In genomic region chr7:44962483-44963251, GRCh38 we compare ENCODE assay signal across 8 cellular contexts. TPM values are rescaled to one million over a fixed set of nuclear protein-coding genes. Genes with fewer than 3 reads are reported as not detected.
DNase-seq lines count a peak whose midpoint lies in the region; ATAC-seq, FAIRE-seq and TF ChIP-seq lines count a peak whose summit lies in the region.

No MANE protein-coding gene starts in this region.

- H3K9me3 Mint-ChIP-seq in activated CD4-positive, alpha-beta memory T cell treated with anti-CD3 and anti-CD28 coated beads for 36 hours, result no peaks in the 10 kb centered on the region
- H3K9me3 Mint-ChIP-seq in activated CD4-positive, alpha-beta memory T cell treated with anti-CD3 and anti-CD28 coated beads, Interleukin-2, amount 10 ng/mL, durations not matched to agents 7 days and 5 days, result no peaks in the 10 kb centered on the region
- no peaks in the 10 kb centered on the region for H3K9me3 Mint-ChIP-seq in activated T-helper 1 cell treated with anti-CD3 and anti-CD28 coated beads, Interleukin-12 subunit alpha, Interleukin-12 subunit beta, Interleukin-2, Interleukin-4 antibody, amounts not matched to agents 30 ng/mL and 10 ng/mL and 1 ng/mL, durations not matched to agents 14 hours and 24 hours and 36 hours

- DNase-seq in activated CD4-positive, alpha-beta memory T cell treated with anti-CD3 and anti-CD28 coated beads for 36 hours, result no peak
- DNase-seq in activated CD4-positive, alpha-beta memory T cell treated with anti-CD3 and anti-CD28 coated beads, Interleukin-2, amount 10 ng/mL, durations not matched to agents 7 days and 5 days, result no peak
- DNase-seq in coronary artery (ENCODE audit: low spot score), result peak; percentile 71
- DNase-seq in HepG2 (ENCODE audit: low spot score), result no peak
- DNase-seq in tibial artery, result peak in 1 of 2 donors; percentile 65
- no peak for DNase-seq in activated T-helper 1 cell treated with anti-CD3 and anti-CD28 coated beads, Interleukin-12 subunit alpha, Interleukin-12 subunit beta, Interleukin-2, Interleukin-4 antibody, amounts not matched to agents 30 ng/mL and 10 ng/mL and 1 ng/mL, durations not matched to agents 14 hours and 24 hours and 36 hours (ENCODE audit: low spot score)
- DNase-seq in SJCRH30, result no peak

- no peak overlapping the region for H3K4me2 ChIP-seq in HepG2 (ENCODE audit: low read depth, low read length)

- H3K27me3 ChIP-seq in HepG2 (ENCODE audit: control insufficient read depth in 1 of 2, insufficient read depth in 2 of 2, low read length in 2 of 2) (peaks cover 1 to 11% of the 10 kb centered on the region in 2 experiments; a peak in 2 of 5 replicates), tibial artery (peaks cover 0 to 39% of the 10 kb centered on the region in 2 donors), SJCRH30 (no peaks in the 10 kb centered on the region)

- no peak for FAIRE-seq in HepG2 (lab: Jason Lieb, UNC)

- H3K27ac ChIP-seq in coronary artery, result no peak overlapping the region
- no peak overlapping the region for H3K27ac ChIP-seq in HepG2 (ENCODE audit: extremely low read length, insufficient read depth, low read length)
- H3K27ac ChIP-seq in tibial artery, result no peak overlapping the region
- no peak overlapping the region for H3K27ac ChIP-seq in SJCRH30

- H3K4me3 Mint-ChIP-seq in activated CD4-positive, alpha-beta memory T cell treated with anti-CD3 and anti-CD28 coated beads for 36 hours, result no peak overlapping the region
- H3K4me3 Mint-ChIP-seq in activated CD4-positive, alpha-beta memory T cell treated with anti-CD3 and anti-CD28 coated beads, Interleukin-2, amount 10 ng/mL, durations not matched to agents 7 days and 5 days, result no peak overlapping the region
- H3K4me3 Mint-ChIP-seq in activated T-helper 1 cell treated with anti-CD3 and anti-CD28 coated beads, Interleukin-12 subunit alpha, Interleukin-12 subunit beta, Interleukin-2, Interleukin-4 antibody, amounts not matched to agents 30 ng/mL and 10 ng/mL and 1 ng/mL, durations not matched to agents 14 hours and 24 hours and 36 hours, result no peak overlapping the region

- TF ChIP-seq EP300 in HepG2 (IDR thresholded peaks at IDR 0.05; ENCODE audit: low read depth in 2 of 2, low read length in 2 of 2) (no peak), HepG2 (CRISPR knock-in tag; IDR thresholded peaks at IDR 0.05; ENCODE audit: borderline replicate concordance) (no peak)

- H3K9ac ChIP-seq in HepG2 (ENCODE audit: insufficient read depth, low read depth, low read length), result no peak overlapping the region

- H3K79me2 ChIP-seq in HepG2 (ENCODE audit: insufficient read depth, low read length), result no peaks in the 10 kb centered on the region

- H3K27ac Mint-ChIP-seq in activated CD4-positive, alpha-beta memory T cell treated with anti-CD3 and anti-CD28 coated beads for 36 hours, result peak overlapping the region; percentile 33
- no peak overlapping the region for H3K27ac Mint-ChIP-seq in activated CD4-positive, alpha-beta memory T cell treated with anti-CD3 and anti-CD28 coated beads, Interleukin-2, amount 10 ng/mL, durations not matched to agents 7 days and 5 days
- H3K27ac Mint-ChIP-seq in activated T-helper 1 cell treated with anti-CD3 and anti-CD28 coated beads, Interleukin-12 subunit alpha, Interleukin-12 subunit beta, Interleukin-2, Interleukin-4 antibody, amounts not matched to agents 30 ng/mL and 10 ng/mL and 1 ng/mL, durations not matched to agents 14 hours and 24 hours and 36 hours, result no peak overlapping the region

- 74% methylated on average over 35 of the region's 76 CpGs for WGBS in HepG2 (ENCODE audit: low lambda C conversion rate)

- H3K36me3 Mint-ChIP-seq in activated CD4-positive, alpha-beta memory T cell treated with anti-CD3 and anti-CD28 coated beads for 36 hours, result peaks cover 39% of the 10 kb centered on the region
- peaks cover 49% of the 10 kb centered on the region for H3K36me3 Mint-ChIP-seq in activated CD4-positive, alpha-beta memory T cell treated with anti-CD3 and anti-CD28 coated beads, Interleukin-2, amount 10 ng/mL, durations not matched to agents 7 days and 5 days (ENCODE audit: low read depth)
- H3K36me3 Mint-ChIP-seq in activated T-helper 1 cell treated with anti-CD3 and anti-CD28 coated beads, Interleukin-12 subunit alpha, Interleukin-12 subunit beta, Interleukin-2, Interleukin-4 antibody, amounts not matched to agents 30 ng/mL and 10 ng/mL and 1 ng/mL, durations not matched to agents 14 hours and 24 hours and 36 hours (ENCODE audit: low read depth), result peaks cover 15% of the 10 kb centered on the region

- no peak for TF ChIP-seq POLR2A in HepG2 (IDR thresholded peaks at IDR 0.05; ENCODE audit: insufficient read depth in 1 of 2, low read depth in 2 of 2, low read length in 2 of 2)

- no peaks in the 10 kb centered on the region for H3K36me3 ChIP-seq in HepG2 (replicated peaks in 1 of 2; ENCODE audit: control insufficient read depth in 1 of 2, insufficient read depth in 2 of 2, low read length in 2 of 2)
- no peaks in the 10 kb centered on the region for H3K36me3 ChIP-seq in tibial artery
- no peaks in the 10 kb centered on the region for H3K36me3 ChIP-seq in SJCRH30

- POLR2A ChIA-PET in activated CD4-positive, alpha-beta memory T cell treated with anti-CD3 and anti-CD28 coated beads for 36 hours (lab: Charles Lee), result interaction anchor here (0.8 to 7.6 kb wide), 5 partner anchors 8 to 105 kb away, joined by 3 to 56 read pairs (median 5); no protein-coding TSS in a partner anchor
- POLR2A ChIA-PET in activated CD4-positive, alpha-beta memory T cell treated with anti-CD3 and anti-CD28 coated beads, Interleukin-2, amount 10 ng/mL, durations not matched to agents 7 days and 5 days (lab: Charles Lee), result interaction anchor here (1.3 to 22.8 kb wide), 5 partner anchors 10 to 160 kb away, joined by 3 to 517 read pairs (median 5); partner anchors contain the start of gene MYO1G
- POLR2A ChIA-PET in HepG2 (lab: Yijun Ruan, JAX), result no interaction called here

- H3K4me1 ChIP-seq in HepG2 (ENCODE audit: insufficient read depth, low read length) (peaks cover 19% of the 10 kb centered on the region), tibial artery (peaks cover 0 to 14% (median 12%) of the 10 kb centered on the region in 4 donors), SJCRH30 (no peaks in the 10 kb centered on the region; the same call in 1 of the 2 replicates)

- no peak for TF ChIP-seq RAD21 in HepG2 (CRISPR knock-in tag; IDR thresholded peaks at IDR 0.05)

- no peaks in the 10 kb centered on the region for H4K20me1 ChIP-seq in HepG2 (ENCODE audit: insufficient read depth, low read length)

- H3K4me3 ChIP-seq in coronary artery, result peak overlapping the region; percentile 65
- H3K4me3 ChIP-seq in HepG2 (replicated peaks in 1 of 3; ENCODE audit: insufficient read depth in 1 of 3, low read depth in 2 of 3, low read length in 3 of 3), result no peak overlapping the region
- peak overlapping the region; percentile 35 to 54 for H3K4me3 ChIP-seq in tibial artery
- no peak overlapping the region for H3K4me3 ChIP-seq in SJCRH30

- H3K9me3 ChIP-seq in HepG2 (ENCODE audit: low read length) (no peaks in the 10 kb centered on the region), tibial artery (no peaks in the 10 kb centered on the region), SJCRH30 (replicated peaks) (no peaks in the 10 kb centered on the region)

- intact Hi-C loops in activated CD4-positive, alpha-beta memory T cell treated with anti-CD3 and anti-CD28 coated beads for 36 hours (cut with micrococcal nuclease), result no loop called here
- intact Hi-C loops in HepG2 (cut with micrococcal nuclease; ENCODE audit: unreplicated experiment), result no loop called here
- intact Hi-C loops in tibial artery (cut with DNase I; ENCODE audit: low total_unique reads), result loop anchor here (10.0 kb wide), 1 partner anchor 172 kb away; no protein-coding TSS in a partner anchor
- intact Hi-C loops in activated T-helper 1 cell treated with anti-CD3 and anti-CD28 coated beads, Interleukin-12 subunit alpha, Interleukin-12 subunit beta, Interleukin-2, Interleukin-4 antibody, amounts not matched to agents 30 ng/mL and 10 ng/mL and 1 ng/mL, durations not matched to agents 14 hours and 24 hours and 36 hours (cut with micrococcal nuclease), result no loop called here

- no TSS peak for BruUV-seq in HepG2 (replicated peaks; lab: Mats Ljungman, UMichigan)

- CTCF ChIA-PET in activated CD4-positive, alpha-beta memory T cell treated with anti-CD3 and anti-CD28 coated beads for 36 hours (lab: Charles Lee), result interaction anchor here (0.7 to 0.8 kb wide), 2 partner anchors 15 to 105 kb away, joined by 3 read pairs; no protein-coding TSS in a partner anchor
- CTCF ChIA-PET in activated CD4-positive, alpha-beta memory T cell treated with anti-CD3 and anti-CD28 coated beads, Interleukin-2, amount 10 ng/mL, durations not matched to agents 7 days and 5 days (lab: Charles Lee), result interaction anchor here (2.2 kb wide), 1 partner anchor 10 kb away, joined by 10 read pairs; no protein-coding TSS in a partner anchor
- CTCF ChIA-PET in HepG2 (lab: Yijun Ruan, JAX; ENCODE audit: low intra/inter-chr PET ratio, low total read pairs), result no interaction called here

- H2AFZ ChIP-seq in HepG2 (ENCODE audit: low read length), result no peak overlapping the region

- no peaks in the 10 kb centered on the region for H3K27me3 Mint-ChIP-seq in activated CD4-positive, alpha-beta memory T cell treated with anti-CD3 and anti-CD28 coated beads for 36 hours
- H3K27me3 Mint-ChIP-seq in activated CD4-positive, alpha-beta memory T cell treated with anti-CD3 and anti-CD28 coated beads, Interleukin-2, amount 10 ng/mL, durations not matched to agents 7 days and 5 days, result no peaks in the 10 kb centered on the region
- H3K27me3 Mint-ChIP-seq in activated T-helper 1 cell treated with anti-CD3 and anti-CD28 coated beads, Interleukin-12 subunit alpha, Interleukin-12 subunit beta, Interleukin-2, Interleukin-4 antibody, amounts not matched to agents 30 ng/mL and 10 ng/mL and 1 ng/mL, durations not matched to agents 14 hours and 24 hours and 36 hours (ENCODE audit: insufficient read depth), result no peaks in the 10 kb centered on the region

- ATAC-seq in HepG2, result peak; percentile 45
- ATAC-seq in GM21717 (IDR thresholded peaks at IDR 0.05; ENCODE audit: unreplicated experiment), result no peak

- peaks cover 21% of the 10 kb centered on the region for H3K4me1 Mint-ChIP-seq in activated CD4-positive, alpha-beta memory T cell treated with anti-CD3 and anti-CD28 coated beads for 36 hours (ENCODE audit: low read depth)
- H3K4me1 Mint-ChIP-seq in activated CD4-positive, alpha-beta memory T cell treated with anti-CD3 and anti-CD28 coated beads, Interleukin-2, amount 10 ng/mL, durations not matched to agents 7 days and 5 days, result peaks cover 23% of the 10 kb centered on the region
- H3K4me1 Mint-ChIP-seq in activated T-helper 1 cell treated with anti-CD3 and anti-CD28 coated beads, Interleukin-12 subunit alpha, Interleukin-12 subunit beta, Interleukin-2, Interleukin-4 antibody, amounts not matched to agents 30 ng/mL and 10 ng/mL and 1 ng/mL, durations not matched to agents 14 hours and 24 hours and 36 hours (ENCODE audit: low read depth), result peaks cover 12% of the 10 kb centered on the region

- in situ Hi-C loops in HepG2 (cut with HindIII; ENCODE audit: extremely low pct_ligation_motif_present, low pct_unique_long_range_greater_than_20kb), result loop anchor here (25.0 kb wide), 1 partner anchor 300 kb away; no protein-coding TSS in a partner anchor

- TF ChIP-seq CTCF in coronary artery (IDR thresholded peaks at IDR 0.05) (no peak), HepG2 (CRISPR knock-in tag; IDR thresholded peaks at IDR 0.05) (0 out of 2 replicates have a peak, but pooled peaks have one; percentile 11), tibial artery (IDR thresholded peaks at IDR 0.05) (no peak)

RNA-seq across cellular contexts. Expression of gene MYO1G, which starts 16.1 kb away (rescaled TPM):
- 100 to 1,000 TPM; 429 to 436 TPM for total RNA-seq in activated CD4-positive, alpha-beta memory T cell treated with anti-CD3 and anti-CD28 coated beads for 36 hours
- 100 to 1,000 TPM; 572 to 576 TPM for total RNA-seq in activated CD4-positive, alpha-beta memory T cell treated with anti-CD3 and anti-CD28 coated beads, Interleukin-2, amount 10 ng/mL, durations not matched to agents 7 days and 5 days
- 0.28 and 0.29 TPM in 2 replicates for total RNA-seq in HepG2 (2016; rRNA removed; fragmentation: Illumina TruSeq; extraction: Trizol)
- total RNA-seq in HepG2 (2016; cell fraction: cytosol; rRNA removed; fragmentation: Illumina TruSeq; extraction: Trizol; ENCODE audit: low read depth), result 0.09 TPM in 1 of 2 replicates, not detected in the other
- 0.12 and 0.22 TPM in 2 replicates for total RNA-seq in HepG2 (2016; cell fraction: insoluble cytoplasmic fraction; rRNA removed; fragmentation: Illumina TruSeq; extraction: Trizol)
- total RNA-seq in HepG2 (2016; cell fraction: membrane; rRNA removed; fragmentation: Illumina TruSeq; extraction: Trizol), result not detected in 2 replicates
- 0.28 TPM in 1 of 2 replicates, not detected in the other for total RNA-seq in HepG2 (2016; cell fraction: nucleus; rRNA removed; fragmentation: Illumina TruSeq; extraction: Trizol)
- polyA plus RNA-seq in HepG2 (2011; rRNA removed), result 1.1 and 2.4 TPM in 2 replicates
- polyA plus RNA-seq in HepG2 (2011; cell fraction: cytosol; rRNA removed), result 0.71 and 1.2 TPM in 2 replicates
- polyA plus RNA-seq in HepG2 (2011; cell fraction: nucleus; rRNA removed), result 3.8 and 5.7 TPM in 2 replicates
- polyA plus RNA-seq in HepG2 (2012), result 0.44 and 1.2 TPM in 2 replicates
- not detected in 2 replicates for polyA plus RNA-seq in HepG2 (2016; cell fraction: cytosol; fragmentation: Illumina TruSeq; extraction: Trizol; ENCODE audit: low read depth)
- 0.15 and 0.21 TPM in 2 replicates for polyA plus RNA-seq in HepG2 (2016; cell fraction: insoluble cytoplasmic fraction; fragmentation: Illumina TruSeq; extraction: Trizol; ENCODE audit: low read depth)
- polyA plus RNA-seq in HepG2 (2016; cell fraction: membrane; fragmentation: Illumina TruSeq; extraction: Trizol; ENCODE audit: low read depth), result 0.08 TPM in 1 of 2 replicates, not detected in the other
- polyA plus RNA-seq in HepG2 (2016; cell fraction: nucleus; fragmentation: Illumina TruSeq; extraction: Trizol; ENCODE audit: insufficient read depth, low read depth), result 0.31 and 0.44 TPM in 2 replicates
- polyA minus RNA-seq in HepG2 (2011; rRNA and poly(A)+ RNA removed; ENCODE audit: low replicate concordance), result 1.7 and 89.4 TPM in 2 replicates
- 0.70 and 1.2 TPM in 2 replicates for polyA minus RNA-seq in HepG2 (2011; cell fraction: cytosol; rRNA and poly(A)+ RNA removed)
- polyA minus RNA-seq in HepG2 (2011; cell fraction: nucleus; rRNA and poly(A)+ RNA removed), result 1.4 and 2.6 TPM in 2 replicates
- 252 and 258 TPM in 2 replicates for total RNA-seq in activated T-helper 1 cell treated with anti-CD3 and anti-CD28 coated beads, Interleukin-12 subunit alpha, Interleukin-12 subunit beta, Interleukin-2, Interleukin-4 antibody, amounts not matched to agents 30 ng/mL and 10 ng/mL and 1 ng/mL, durations not matched to agents 14 hours and 24 hours and 36 hours
- total RNA-seq in SJCRH30 (2014; rRNA removed; shearing (Covaris generic)), result 0.30 and 0.33 TPM in 2 replicates

RNA-seq across cellular contexts. Expression of gene CCM2, which starts 37.3 kb away (rescaled TPM):
- 10 to 100 TPM; 85.2 to 89.6 TPM for total RNA-seq in activated CD4-positive, alpha-beta memory T cell treated with anti-CD3 and anti-CD28 coated beads for 36 hours
- total RNA-seq in activated CD4-positive, alpha-beta memory T cell treated with anti-CD3 and anti-CD28 coated beads, Interleukin-2, amount 10 ng/mL, durations not matched to agents 7 days and 5 days, result 100 to 1,000 TPM; 130 to 134 TPM
- 14.2 and 15.8 TPM in 2 replicates for total RNA-seq in HepG2 (2016; rRNA removed; fragmentation: Illumina TruSeq; extraction: Trizol)
- 18.2 and 19.1 TPM in 2 replicates for total RNA-seq in HepG2 (2016; cell fraction: cytosol; rRNA removed; fragmentation: Illumina TruSeq; extraction: Trizol; ENCODE audit: low read depth)
- 12.5 and 16.6 TPM in 2 replicates for total RNA-seq in HepG2 (2016; cell fraction: insoluble cytoplasmic fraction; rRNA removed; fragmentation: Illumina TruSeq; extraction: Trizol)
- total RNA-seq in HepG2 (2016; cell fraction: membrane; rRNA removed; fragmentation: Illumina TruSeq; extraction: Trizol), result 37.4 and 37.5 TPM in 2 replicates
- 9.5 and 10.1 TPM in 2 replicates for total RNA-seq in HepG2 (2016; cell fraction: nucleus; rRNA removed; fragmentation: Illumina TruSeq; extraction: Trizol)
- 13.7 and 20.8 TPM in 2 replicates for polyA plus RNA-seq in HepG2 (2011; rRNA removed)
- 13.4 and 18.8 TPM in 2 replicates for polyA plus RNA-seq in HepG2 (2011; cell fraction: cytosol; rRNA removed)
- polyA plus RNA-seq in HepG2 (2011; cell fraction: nucleus; rRNA removed), result 21.0 and 23.0 TPM in 2 replicates
- polyA plus RNA-seq in HepG2 (2012), result 10.2 and 13.2 TPM in 2 replicates
- 25.8 and 27.8 TPM in 2 replicates for polyA plus RNA-seq in HepG2 (2016; cell fraction: cytosol; fragmentation: Illumina TruSeq; extraction: Trizol; ENCODE audit: low read depth)
- 14.5 and 18.7 TPM in 2 replicates for polyA plus RNA-seq in HepG2 (2016; cell fraction: insoluble cytoplasmic fraction; fragmentation: Illumina TruSeq; extraction: Trizol; ENCODE audit: low read depth)
- polyA plus RNA-seq in HepG2 (2016; cell fraction: membrane; fragmentation: Illumina TruSeq; extraction: Trizol; ENCODE audit: low read depth), result 34.2 and 39.7 TPM in 2 replicates
- 20.6 and 22.6 TPM in 2 replicates for polyA plus RNA-seq in HepG2 (2016; cell fraction: nucleus; fragmentation: Illumina TruSeq; extraction: Trizol; ENCODE audit: insufficient read depth, low read depth)
- polyA minus RNA-seq in HepG2 (2011; rRNA and poly(A)+ RNA removed; ENCODE audit: low replicate concordance), result 18.9 and 30.7 TPM in 2 replicates
- polyA minus RNA-seq in HepG2 (2011; cell fraction: cytosol; rRNA and poly(A)+ RNA removed), result 8.0 and 10.6 TPM in 2 replicates
- polyA minus RNA-seq in HepG2 (2011; cell fraction: nucleus; rRNA and poly(A)+ RNA removed), result 3.9 and 8.0 TPM in 2 replicates
- total RNA-seq in activated T-helper 1 cell treated with anti-CD3 and anti-CD28 coated beads, Interleukin-12 subunit alpha, Interleukin-12 subunit beta, Interleukin-2, Interleukin-4 antibody, amounts not matched to agents 30 ng/mL and 10 ng/mL and 1 ng/mL, durations not matched to agents 14 hours and 24 hours and 36 hours, result 59.2 and 65.5 TPM in 2 replicates
- total RNA-seq in SJCRH30 (2014; rRNA removed; shearing (Covaris generic)), result 26.2 and 28.3 TPM in 2 replicates

Comparison
In these comparisons a context has a peak if more than half of its experiments do, and no peak if none do; other contexts are left out.
1. H3K4me3 ChIP-seq: peak in coronary artery (single experiment) and tibial artery (2 of 2); none in HepG2 (0 of 3) and SJCRH30 (single experiment).
2. RNA of gene MYO1G, which starts 16.1 kb away (total RNA-seq): 572 to 576 TPM in activated CD4-positive, alpha-beta memory T cell treated with anti-CD3 and anti-CD28 coated beads, Interleukin-2, amount 10 ng/mL, durations not matched to agents 7 days and 5 days, 429 to 436 TPM in activated CD4-positive, alpha-beta memory T cell treated with anti-CD3 and anti-CD28 coated beads for 36 hours and 252 to 258 TPM in activated T-helper 1 cell treated with anti-CD3 and anti-CD28 coated beads, Interleukin-12 subunit alpha, Interleukin-12 subunit beta, Interleukin-2, Interleukin-4 antibody, amounts not matched to agents 30 ng/mL and 10 ng/mL and 1 ng/mL, durations not matched to agents 14 hours and 24 hours and 36 hours; 0.30 to 0.33 TPM in SJCRH30 and 0.09 to 0.29 TPM in HepG2; every median in the first group is over 100 times any median in the second.